ENCODE assay signal across 8 cellular contexts in the genomic region with DNA sequence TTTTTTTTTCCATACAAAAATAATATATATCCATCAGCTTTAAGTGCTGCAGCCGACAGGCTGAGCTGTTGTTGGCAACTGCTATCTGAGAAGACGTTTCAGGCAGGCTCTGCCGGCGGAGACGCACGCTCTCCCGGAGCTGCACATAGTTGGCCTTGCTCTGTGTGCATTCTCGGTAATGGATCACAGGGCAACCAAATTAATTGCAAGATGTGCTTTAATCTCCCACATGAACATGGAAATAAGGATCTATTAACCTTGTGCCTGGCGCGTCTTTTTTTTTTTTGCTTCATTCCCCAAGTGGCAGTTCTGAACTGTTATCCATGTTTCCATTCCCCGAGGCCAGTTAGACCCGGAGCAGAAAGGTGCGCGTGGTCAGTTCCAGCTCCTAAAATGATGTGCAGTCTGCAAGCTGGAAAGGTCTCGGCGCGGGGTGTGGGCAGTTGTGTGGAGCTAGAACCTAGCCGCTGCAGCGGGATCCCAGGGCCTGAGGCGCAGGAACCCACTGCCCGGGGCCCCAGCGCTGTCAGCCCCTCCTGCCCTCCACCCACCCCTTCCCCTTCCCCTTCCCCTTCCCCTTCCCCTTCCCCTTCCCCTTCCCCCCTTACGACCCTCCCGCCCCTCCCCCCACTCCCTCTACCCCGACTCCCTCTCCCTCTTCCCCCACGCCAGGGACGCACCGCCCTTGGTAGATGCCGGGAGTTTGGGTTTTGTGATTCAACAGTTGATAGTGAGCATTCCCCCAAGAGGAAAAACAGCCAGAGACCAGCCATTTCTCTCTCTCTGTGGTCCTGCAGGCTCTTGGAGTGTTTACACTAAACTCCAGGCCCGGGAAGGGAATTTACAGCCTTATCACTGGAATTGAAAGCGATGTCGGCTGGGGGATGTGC.
DNase-seq lines count a peak whose midpoint lies in the region; ATAC-seq and TF ChIP-seq lines count a peak whose summit lies in the region.
"Had no signal": no experiment of that assay in that cellular context is flagged by ENCODE, and none has a peak within 500 bp of the region (broad histone marks: within the 10 kb centered on the region; RNA-seq: fewer than 3 reads in every experiment).

No MANE protein-coding gene starts in this region.

- peak; percentile 87 for ATAC-seq in IMR-90 (ENCODE audit: low read depth)

- no peak overlapping the region for H4K8ac ChIP-seq in IMR-90 (ENCODE audit: low read depth in 2 of 2, low read length in 2 of 2)

- H3K23ac ChIP-seq in IMR-90 (ENCODE audit: low read depth, low read length), result no peak overlapping the region

- POLR2A ChIA-PET in IMR-90 (lab: Charles Lee; ENCODE audit: unreplicated experiment), result no interaction called here

- H3K4me3 ChIP-seq in IMR-90 (ENCODE audit: insufficient read depth, low read depth, low read length) (peak overlapping the region; percentile 18), ectodermal cell (ENCODE audit: insufficient read depth, low read depth, low read length) (peak overlapping the region; percentile 30), transverse colon (peak overlapping the region in 2 of 4 donors; percentile 8 to 23)
- H3K4me3 ChIP-seq: HAP-1 had no signal

- no peaks in the 10 kb centered on the region for H3K36me3 ChIP-seq in IMR-90 (ENCODE audit: control insufficient read depth, insufficient read depth, low read length)
- H3K36me3 ChIP-seq in ectodermal cell (ENCODE audit: control insufficient read depth, insufficient read depth, low read length), result no peaks in the 10 kb centered on the region
- no peaks in the 10 kb centered on the region for H3K36me3 ChIP-seq in transverse colon
- H3K36me3 ChIP-seq: HAP-1 had no signal

- no peak overlapping the region for H3K18ac ChIP-seq in IMR-90 (ENCODE audit: low read depth, low read length)

- H3K79me1 ChIP-seq in IMR-90 (ENCODE audit: low read depth in 1 of 2, low read length in 2 of 2), result no peaks in the 10 kb centered on the region

- WGBS in IMR-90 (ENCODE audit: extremely low coverage in 2 of 2, insufficient read length in 1 of 2), 2 experiments, result 15% methylated on average over 9 of the region's 32 CpGs; no CpG with 5 or more reads in 1 of the 2 experiments
- 9 to 11% methylated on average over 25 to 27 of the region's 32 CpGs for WGBS in ectodermal cell, 2 experiments
- 5 to 19% methylated on average over 14 to 31 of the region's 32 CpGs for WGBS in transverse colon (ENCODE audit: low coverage in 1 of 2), 2 donors

- no peak overlapping the region for H3K56ac ChIP-seq in IMR-90 (ENCODE audit: extremely low read depth, insufficient read depth, low read length)

- H2BK15ac ChIP-seq in IMR-90 (ENCODE audit: low read depth, low read length), result no peak overlapping the region

- CTCF ChIA-PET in IMR-90 (lab: Yijun Ruan, JAX), result no interaction called here

- intact Hi-C loops in IMR-90 (cut with micrococcal nuclease), result loop anchor here (5.0 kb wide), 1 partner anchor 163 kb away; no protein-coding TSS in a partner anchor
- intact Hi-C loops in transverse colon (cut with DNase I; ENCODE audit: low total_unique reads), result no loop called here

- no peak for TF ChIP-seq RAD21 in IMR-90 (IDR thresholded peaks at IDR 0.05; ENCODE audit: low read length)

- no TSS peak for BruUV-seq in IMR-90 (replicated peaks; lab: Mats Ljungman, UMichigan)

- H3K27ac ChIP-seq in IMR-90 (ENCODE audit: insufficient read depth, low read length) (no peak overlapping the region), ectodermal cell (ENCODE audit: insufficient read depth, low read depth, low read length, poor library complexity, severe bottlenecking) (no peak overlapping the region), transverse colon (peak overlapping the region; percentile 52 to 83 (median 64))

- TF ChIP-seq POLR2A in IMR-90 (IDR thresholded peaks at IDR 0.05; ENCODE audit: low read depth, low read length) (no peak), transverse colon (IDR thresholded peaks at IDR 0.05) (no peak)

- H3K27me3 ChIP-seq in IMR-90 (ENCODE audit: control insufficient read depth, insufficient read depth, low read length) (peaks cover 5% of the 10 kb centered on the region), ectodermal cell (ENCODE audit: control insufficient read depth, insufficient read depth, low read length, poor library complexity, severe bottlenecking) (no peaks in the 10 kb centered on the region), transverse colon (peaks cover 44% of the 10 kb centered on the region)

- H3K9me3 ChIP-seq in IMR-90 (ENCODE audit: control insufficient read depth, insufficient read depth, low read length), result no peaks in the 10 kb centered on the region
- H3K9me3 ChIP-seq in ectodermal cell (ENCODE audit: control insufficient read depth, low read length), result no peaks in the 10 kb centered on the region
- no peaks in the 10 kb centered on the region for H3K9me3 ChIP-seq in transverse colon
- H3K9me3 ChIP-seq: HAP-1 had no signal

- peak; percentile 61 for DNase-seq in IMR-90
- DNase-seq in left kidney (ENCODE audit: low read depth, low spot score), result peak; percentile 77
- DNase-seq in transverse colon, result no peak
- DNase-seq in GM20000 (ENCODE audit: low spot score), result no peak
- no peak for DNase-seq in NCI-H446 (lab: John Stamatoyannopoulos, UW)
- DNase-seq in stimulated activated naive CD4-positive, alpha-beta T cell treated with Interleukin-2 at 50 U/mL for 16 hours (lab: John Stamatoyannopoulos, UW), result no peak

- H3K4ac ChIP-seq in IMR-90 (ENCODE audit: low read depth, low read length), result no peak overlapping the region

- no peaks in the 10 kb centered on the region for H3K9me1 ChIP-seq in IMR-90 (ENCODE audit: insufficient read depth, low read length)

- no peak overlapping the region for H4K5ac ChIP-seq in IMR-90 (ENCODE audit: low read depth, low read length)

- H3K4me2 ChIP-seq in IMR-90 (ENCODE audit: low read depth, low read length), result peak overlapping the region; percentile 76

- in situ Hi-C loops in IMR-90 (cut with MboI; ENCODE audit: low sequenced_read_pairs), result no loop called here
- in situ Hi-C loops in transverse colon (cut with MboI; ENCODE audit: low pct_ligation_motif_present in 1 of 4, low pct_unique_long_range_greater_than_20kb in 1 of 4, low sequenced_read_pairs in 3 of 4), result no loop called here

- dilution Hi-C loops in IMR-90 (cut with HindIII; ENCODE audit: low sequenced_read_pairs, unreplicated experiment), result no loop called here

- TF ChIP-seq EP300 in transverse colon (IDR thresholded peaks at IDR 0.05; ENCODE audit: low read depth), result no peak

- TF ChIP-seq CTCF in IMR-90 (conservative IDR thresholded peaks at IDR 0.05; ENCODE audit: low read depth, low read length) (no peak), transverse colon (IDR thresholded peaks at IDR 0.05) (no peak), GM20000 (IDR thresholded peaks at IDR 0.05; ENCODE audit: extremely low read depth, missing control alignments) (no peak)

- H3K4me1 ChIP-seq in IMR-90 (ENCODE audit: control insufficient read depth, insufficient read depth, low read length), result no peaks in the 10 kb centered on the region
- peaks cover 4% of the 10 kb centered on the region for H3K4me1 ChIP-seq in ectodermal cell (ENCODE audit: control insufficient read depth, insufficient read depth, low read length)
- peaks cover 0 to 7% (median 0%) of the 10 kb centered on the region in 4 donors for H3K4me1 ChIP-seq in transverse colon

- H2BK20ac ChIP-seq in IMR-90 (ENCODE audit: low read depth, low read length), result no peak overlapping the region

- H4K20me1 ChIP-seq in IMR-90 (ENCODE audit: insufficient read depth, low read length), result no peaks in the 10 kb centered on the region

- H3K14ac ChIP-seq in IMR-90 (replicated peaks; ENCODE audit: low read depth, low read length), result no peak overlapping the region

- H3K9ac ChIP-seq in IMR-90 (ENCODE audit: low read depth, low read length), result no peak overlapping the region; the same call in 1 of the 2 replicates

- no peak overlapping the region for H2BK5ac ChIP-seq in IMR-90 (ENCODE audit: low read depth, low read length, poor library complexity, severe bottlenecking)

- no peak overlapping the region for H4K91ac ChIP-seq in IMR-90 (ENCODE audit: insufficient read depth, low read depth, low read length)

- H2AK9ac ChIP-seq in IMR-90 (replicated peaks; ENCODE audit: low read depth, low read length, poor library complexity), result no peak overlapping the region

- H2AFZ ChIP-seq in IMR-90 (replicated peaks; ENCODE audit: low read length, poor library complexity), result peak overlapping the region; percentile 73

- H2BK120ac ChIP-seq in IMR-90 (ENCODE audit: low read depth, low read length), result no peak overlapping the region

- no peak overlapping the region for H2AK5ac ChIP-seq in IMR-90 (ENCODE audit: low read depth, low read length)

TF ChIP-seq in IMR-90, 13 proteins besides CTCF, POLR2A, EP300 and RAD21:
- TF ChIP-seq MXI1 (IDR thresholded peaks at IDR 0.05; ENCODE audit: borderline replicate concordance, low read depth, low read length) (no peak), CHD1 (IDR thresholded peaks at IDR 0.05; ENCODE audit: low read depth, low read length) (no peak), MAFK (IDR thresholded peaks at IDR 0.05; ENCODE audit: low read depth, low read length) (no peak)

Comparison
In these comparisons a context has a peak if more than half of its experiments do, and no peak if none do; other contexts are left out.
1. DNase-seq: peak in IMR-90 (single experiment) and left kidney (single experiment); none in transverse colon (single experiment), GM20000 (single experiment), NCI-H446 (0 of 2) and stimulated activated naive CD4-positive, alpha-beta T cell treated with Interleukin-2 at 50 U/mL for 16 hours (single experiment).
2. H3K27ac ChIP-seq: peak in transverse colon (4 of 4); none in IMR-90 (single experiment) and ectodermal cell (single experiment).